In the genomic region with DNA sequence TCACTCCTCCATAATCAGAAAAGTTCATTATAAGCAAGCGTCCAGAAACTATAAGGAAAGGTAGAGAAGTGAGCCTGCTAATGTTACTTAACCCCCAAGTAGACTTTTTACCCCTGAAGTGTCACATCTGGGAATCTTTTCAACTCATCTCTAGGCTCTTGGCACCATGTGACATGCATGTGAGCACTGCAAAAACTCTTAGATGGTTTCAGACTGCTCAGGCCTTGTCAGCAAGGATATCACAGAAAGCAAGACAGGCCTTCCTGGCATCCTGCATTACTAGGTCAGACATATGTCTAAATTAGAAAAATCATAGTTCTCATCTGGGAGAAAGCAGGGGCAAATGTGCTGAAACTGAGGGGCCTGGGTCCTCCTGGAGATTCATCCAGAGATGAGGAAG, we compare ENCODE assay signal across 11 cellular contexts. TPM values are rescaled to one million over a fixed set of nuclear protein-coding genes. Genes with fewer than 3 reads are reported as not detected.
DNase-seq lines count a peak whose midpoint lies in the region; ATAC-seq and TF ChIP-seq lines count a peak whose summit lies in the region.
"Had no signal": no experiment of that assay in that cellular context is flagged by ENCODE, and none has a peak within 500 bp of the region (broad histone marks: within the 10 kb centered on the region; RNA-seq: fewer than 3 reads in every experiment).

No MANE protein-coding gene starts in this region.

- TF ChIP-seq POLR2A in heart left ventricle (IDR thresholded peaks at IDR 0.05): no peak

- CTCF ChIA-PET in CD8-positive, alpha-beta memory T cell (lab: Charles Lee): interaction anchor here (1.2 kb wide), 1 partner anchor 9 kb away, joined by 3 read pairs; no protein-coding TSS in a partner anchor

- WGBS in heart left ventricle, 4 donors: 89 to 96% (median 92%) methylated on average over 1 of the region's 1 CpG
- 100% methylated on average over 1 of the region's 1 CpG for WGBS in thymus

- peak overlapping the region; percentile 3 to 72 (median 48) for H3K27ac ChIP-seq in heart left ventricle
- H3K27ac ChIP-seq in thymus (ENCODE audit: low read depth): peak overlapping the region; percentile 66
- H3K27ac ChIP-seq in CD8-positive, alpha-beta memory T cell (ENCODE audit: low read depth, low read length): no peak overlapping the region

- peaks cover 38% of the 10 kb centered on the region for H3K4me1 Mint-ChIP-seq in activated naive CD8-positive, alpha-beta T cell treated with anti-CD3 and anti-CD28 coated beads, Interleukin-2, amount 50 U/mL, for 24 hours
- H3K4me1 Mint-ChIP-seq in CD8-positive, alpha-beta memory T cell: peaks cover 16 to 17% (median 16%) of the 10 kb centered on the region in 3 donors

- no peaks in the 10 kb centered on the region for H3K9me3 Mint-ChIP-seq in activated naive CD8-positive, alpha-beta T cell treated with anti-CD3 and anti-CD28 coated beads, Interleukin-2, amount 50 U/mL, for 24 hours
- no peaks in the 10 kb centered on the region for H3K9me3 Mint-ChIP-seq in CD8-positive, alpha-beta memory T cell

- no peak for ATAC-seq in heart left ventricle
- ATAC-seq in left ventricle myocardium superior: no peak
- ATAC-seq in HG02884 (IDR thresholded peaks at IDR 0.05; ENCODE audit: unreplicated experiment): peak; percentile 11
- no peak for ATAC-seq in activated naive CD8-positive, alpha-beta T cell treated with anti-CD3 and anti-CD28 coated beads, Interleukin-2, amount 50 U/mL, for 24 hours
- ATAC-seq in GM19035 (IDR thresholded peaks at IDR 0.05; ENCODE audit: unreplicated experiment): no peak

- peaks cover 0 to 19% (median 0%) of the 10 kb centered on the region in 9 donors for H3K27me3 ChIP-seq in heart left ventricle
- no peaks in the 10 kb centered on the region for H3K27me3 ChIP-seq in thymus (ENCODE audit: control insufficient read depth, insufficient read depth)
- no peaks in the 10 kb centered on the region for H3K27me3 ChIP-seq in CD8-positive, alpha-beta memory T cell (ENCODE audit: insufficient read depth, low read length, poor library complexity, severe bottlenecking)

- peaks cover 0 to 62% (median 26%) of the 10 kb centered on the region in 12 donors for H3K4me1 ChIP-seq in heart left ventricle
- peaks cover 12% of the 10 kb centered on the region for H3K4me1 ChIP-seq in thymus (ENCODE audit: control insufficient read depth, insufficient read depth, low read length)
- H3K4me1 ChIP-seq in CD8-positive, alpha-beta memory T cell (ENCODE audit: insufficient read depth, low read length): peaks cover 18% of the 10 kb centered on the region

- peak overlapping the region; percentile 7 for H3K4me3 Mint-ChIP-seq in activated naive CD8-positive, alpha-beta T cell treated with anti-CD3 and anti-CD28 coated beads, Interleukin-2, amount 50 U/mL, for 24 hours
- H3K4me3 Mint-ChIP-seq in CD8-positive, alpha-beta memory T cell: no peak overlapping the region

- H3K27me3 Mint-ChIP-seq in activated naive CD8-positive, alpha-beta T cell treated with anti-CD3 and anti-CD28 coated beads, Interleukin-2, amount 50 U/mL, for 24 hours: no peaks in the 10 kb centered on the region
- no peaks in the 10 kb centered on the region for H3K27me3 Mint-ChIP-seq in CD8-positive, alpha-beta memory T cell

- no peak for TF ChIP-seq CTCF in heart left ventricle (IDR thresholded peaks at IDR 0.05)

- H3K27ac Mint-ChIP-seq in activated naive CD8-positive, alpha-beta T cell treated with anti-CD3 and anti-CD28 coated beads, Interleukin-2, amount 50 U/mL, for 24 hours: peak overlapping the region; percentile 21
- H3K27ac Mint-ChIP-seq in CD8-positive, alpha-beta memory T cell: peak overlapping the region in 2 of 8 donors; percentile 7 to 14

- peaks cover 0 to 24% (median 11%) of the 10 kb centered on the region in 9 donors for H3K36me3 ChIP-seq in heart left ventricle
- peaks cover 6% of the 10 kb centered on the region for H3K36me3 ChIP-seq in thymus (ENCODE audit: control insufficient read depth, insufficient read depth)
- H3K36me3 ChIP-seq in CD8-positive, alpha-beta memory T cell (ENCODE audit: insufficient read depth, low read length): no peaks in the 10 kb centered on the region

- H3K36me3 Mint-ChIP-seq in activated naive CD8-positive, alpha-beta T cell treated with anti-CD3 and anti-CD28 coated beads, Interleukin-2, amount 50 U/mL, for 24 hours (ENCODE audit: low read depth): no peaks in the 10 kb centered on the region
- H3K36me3 Mint-ChIP-seq in CD8-positive, alpha-beta memory T cell: peaks cover 5 to 17% (median 6%) of the 10 kb centered on the region in 3 donors

- H3K9me3 ChIP-seq in heart left ventricle (no peaks in the 10 kb centered on the region), thymus (ENCODE audit: control insufficient read depth) (no peaks in the 10 kb centered on the region)
- H3K9me3 ChIP-seq in CD8-positive, alpha-beta memory T cell (ENCODE audit: low read length): no peaks in the 10 kb centered on the region

- intact Hi-C loops in heart left ventricle (cut with DNase I): no loop called here
- intact Hi-C loops in left ventricle myocardium superior (cut with micrococcal nuclease): no loop called here

- H3K4me3 ChIP-seq in heart left ventricle: no peak overlapping the region
- H3K4me3 ChIP-seq in thymus (ENCODE audit: low read length): no peak overlapping the region
- no peak overlapping the region for H3K4me3 ChIP-seq in CD8-positive, alpha-beta memory T cell (ENCODE audit: low read length)

- POLR2A ChIA-PET in CD8-positive, alpha-beta memory T cell (lab: Charles Lee): no interaction called here

- no peak for DNase-seq in heart left ventricle
- no peak for DNase-seq in left ventricle myocardium superior
- DNase-seq in activated naive CD8-positive, alpha-beta T cell treated with anti-CD3 and anti-CD28 coated beads, Interleukin-2, amount 50 U/mL, for 24 hours: no peak
- DNase-seq in CD8-positive, alpha-beta memory T cell: no peak
- DNase-seq in AG08396 (ENCODE audit: low spot score): no peak
- DNase-seq: activated CD4-positive, alpha-beta T cell treated with anti-CD3 and anti-CD28 coated beads for 4 hours; central memory CD4-positive, alpha-beta T cell; KG1 had no signal

RNA-seq across cellular contexts. Expression of a gene that starts 18.8 kb away (rescaled TPM):
- 10 to 100 TPM; 10.8 to 21.4 (median 18.2) TPM for total RNA-seq in heart left ventricle
- polyA plus RNA-seq in heart left ventricle: 1 to 10 TPM; 7.9 to 8.1 TPM
- total RNA-seq in left ventricle myocardium superior: 15.9 TPM
- polyA plus RNA-seq in thymus: 11.9 TPM
- total RNA-seq in CD8-positive, alpha-beta memory T cell: 1 to 10 TPM; 2.1 to 3.0 TPM
- 3.0 TPM for polyA plus RNA-seq in CD8-positive, alpha-beta memory T cell

RNA-seq across cellular contexts. Expression of a gene that starts 19.3 kb away (rescaled TPM):
- total RNA-seq in heart left ventricle (not detected), left ventricle myocardium superior (not detected)
- polyA plus RNA-seq in heart left ventricle (not detected), thymus (0.05 TPM)
- total RNA-seq in CD8-positive, alpha-beta memory T cell: not detected
- polyA plus RNA-seq in CD8-positive, alpha-beta memory T cell: not detected

RNA-seq across cellular contexts. Expression of a gene that starts 22.4 kb away (rescaled TPM):
- total RNA-seq in heart left ventricle (not detected), left ventricle myocardium superior (not detected)
- polyA plus RNA-seq in heart left ventricle (not detected), thymus (not detected)
- not detected for total RNA-seq in CD8-positive, alpha-beta memory T cell
- polyA plus RNA-seq in CD8-positive, alpha-beta memory T cell: not detected

RNA-seq across cellular contexts. Expression of a gene that starts 32.9 kb away (rescaled TPM):
- total RNA-seq in heart left ventricle (10 to 100 TPM; 48.7 to 77.5 (median 57.4) TPM), left ventricle myocardium superior (75.8 TPM)
- polyA plus RNA-seq in heart left ventricle (100 to 1,000 TPM in 1 of 2 donors, 10 to 100 TPM in 1; 51.4 to 139 TPM), thymus (68.3 TPM)
- total RNA-seq in CD8-positive, alpha-beta memory T cell: 10 to 100 TPM; 65.1 to 71.7 TPM
- polyA plus RNA-seq in CD8-positive, alpha-beta memory T cell: 69.4 TPM

RNA-seq across cellular contexts. Expression of a gene that starts 35.7 kb away (rescaled TPM):
- total RNA-seq in heart left ventricle (1 to 10 TPM; 1.5 to 4.0 (median 2.5) TPM), left ventricle myocardium superior (3.2 TPM)
- polyA plus RNA-seq in heart left ventricle (1 to 10 TPM in 1 of 2 donors, under 1 TPM in 1; 0.58 to 4.2 TPM), thymus (3.4 TPM)
- total RNA-seq in CD8-positive, alpha-beta memory T cell: 1 to 10 TPM in 1 of 2 experiments, under 1 TPM in 1; 0.98 to 1.8 TPM
- 0.79 TPM for polyA plus RNA-seq in CD8-positive, alpha-beta memory T cell
